2 cellular contexts compared by ENCODE assay signal in genomic region chr12:117499759-117500485, GRCh38.
TF ChIP-seq lines count a peak whose summit lies in the region.

No MANE protein-coding gene starts in this region.

TF ChIP-seq in HEK293, 187 proteins besides CTCF, POLR2A, EP300 and RAD21 (continued from another document):
- TF ChIP-seq PRDM4 (tag by site-specific recombination; IDR thresholded peaks at IDR 0.05) (no peak), ZBTB7A (tag by site-specific recombination; IDR thresholded peaks at IDR 0.05; ENCODE audit: low read depth) (no peak), ZNF292 (tag by site-specific recombination; IDR thresholded peaks at IDR 0.05; ENCODE audit: borderline replicate concordance, low read depth) (no peak), ZBTB8A (tag by site-specific recombination; IDR thresholded peaks at IDR 0.05) (peak; percentile 15; the same call in 1 of the 2 replicates), ZFP37 (tag by site-specific recombination; IDR thresholded peaks at IDR 0.05) (no peak)
- TF ChIP-seq, protein P1, sequence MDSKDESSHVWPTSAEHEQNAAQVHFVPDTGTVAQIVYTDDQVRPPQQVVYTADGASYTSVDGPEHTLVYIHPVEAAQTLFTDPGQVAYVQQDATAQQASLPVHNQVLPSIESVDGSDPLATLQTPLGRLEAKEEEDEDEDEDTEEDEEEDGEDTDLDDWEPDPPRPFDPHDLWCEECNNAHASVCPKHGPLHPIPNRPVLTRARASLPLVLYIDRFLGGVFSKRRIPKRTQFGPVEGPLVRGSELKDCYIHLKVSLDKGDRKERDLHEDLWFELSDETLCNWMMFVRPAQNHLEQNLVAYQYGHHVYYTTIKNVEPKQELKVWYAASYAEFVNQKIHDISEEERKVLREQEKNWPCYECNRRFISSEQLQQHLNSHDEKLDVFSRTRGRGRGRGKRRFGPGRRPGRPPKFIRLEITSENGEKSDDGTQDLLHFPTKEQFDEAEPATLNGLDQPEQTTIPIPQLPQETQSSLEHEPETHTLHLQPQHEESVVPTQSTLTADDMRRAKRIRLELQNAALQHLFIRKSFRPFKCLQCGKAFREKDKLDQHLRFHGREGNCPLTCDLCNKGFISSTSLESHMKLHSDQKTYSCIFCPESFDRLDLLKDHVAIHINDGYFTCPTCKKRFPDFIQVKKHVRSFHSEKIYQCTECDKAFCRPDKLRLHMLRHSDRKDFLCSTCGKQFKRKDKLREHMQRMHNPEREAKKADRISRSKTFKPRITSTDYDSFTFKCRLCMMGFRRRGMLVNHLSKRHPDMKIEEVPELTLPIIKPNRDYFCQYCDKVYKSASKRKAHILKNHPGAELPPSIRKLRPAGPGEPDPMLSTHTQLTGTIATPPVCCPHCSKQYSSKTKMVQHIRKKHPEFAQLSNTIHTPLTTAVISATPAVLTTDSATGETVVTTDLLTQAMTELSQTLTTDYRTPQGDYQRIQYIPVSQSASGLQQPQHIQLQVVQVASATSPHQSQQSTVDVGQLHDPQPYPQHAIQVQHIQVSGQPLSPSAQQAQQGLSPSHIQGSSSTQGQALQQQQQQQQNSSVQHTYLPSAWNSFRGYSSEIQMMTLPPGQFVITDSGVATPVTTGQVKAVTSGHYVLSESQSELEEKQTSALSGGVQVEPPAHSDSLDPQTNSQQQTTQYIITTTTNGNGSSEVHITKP (tag by site-specific recombination; IDR thresholded peaks at IDR 0.05): peak; percentile 58

TF ChIP-seq in WTC11, 78 proteins besides CTCF, POLR2A, EP300 and RAD21 (continued from another document):
- TF ChIP-seq TP53 (CRISPR knock-in tag; IDR thresholded peaks at IDR 0.05) (no peak), CREM (CRISPR knock-in tag; IDR thresholded peaks at IDR 0.05) (no peak), MXD4 (CRISPR knock-in tag; IDR thresholded peaks at IDR 0.05; ENCODE audit: borderline replicate concordance) (no peak), OVOL2 (CRISPR knock-in tag; IDR thresholded peaks at IDR 0.05; ENCODE audit: borderline replicate concordance) (no peak), FOXK1 (CRISPR knock-in tag; IDR thresholded peaks at IDR 0.05) (no peak), ZNF263 (CRISPR knock-in tag; IDR thresholded peaks at IDR 0.05; ENCODE audit: low read depth) (no peak), MYBL2 (CRISPR knock-in tag; IDR thresholded peaks at IDR 0.05) (no peak), SP1 (CRISPR knock-in tag; conservative IDR thresholded peaks at IDR 0.05) (no peak)
- TF ChIP-seq, protein P2, sequence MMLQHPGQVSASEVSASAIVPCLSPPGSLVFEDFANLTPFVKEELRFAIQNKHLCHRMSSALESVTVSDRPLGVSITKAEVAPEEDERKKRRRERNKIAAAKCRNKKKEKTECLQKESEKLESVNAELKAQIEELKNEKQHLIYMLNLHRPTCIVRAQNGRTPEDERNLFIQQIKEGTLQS (CRISPR knock-in tag; conservative IDR thresholded peaks at IDR 0.05): no peak
- TF ChIP-seq, protein P3, sequence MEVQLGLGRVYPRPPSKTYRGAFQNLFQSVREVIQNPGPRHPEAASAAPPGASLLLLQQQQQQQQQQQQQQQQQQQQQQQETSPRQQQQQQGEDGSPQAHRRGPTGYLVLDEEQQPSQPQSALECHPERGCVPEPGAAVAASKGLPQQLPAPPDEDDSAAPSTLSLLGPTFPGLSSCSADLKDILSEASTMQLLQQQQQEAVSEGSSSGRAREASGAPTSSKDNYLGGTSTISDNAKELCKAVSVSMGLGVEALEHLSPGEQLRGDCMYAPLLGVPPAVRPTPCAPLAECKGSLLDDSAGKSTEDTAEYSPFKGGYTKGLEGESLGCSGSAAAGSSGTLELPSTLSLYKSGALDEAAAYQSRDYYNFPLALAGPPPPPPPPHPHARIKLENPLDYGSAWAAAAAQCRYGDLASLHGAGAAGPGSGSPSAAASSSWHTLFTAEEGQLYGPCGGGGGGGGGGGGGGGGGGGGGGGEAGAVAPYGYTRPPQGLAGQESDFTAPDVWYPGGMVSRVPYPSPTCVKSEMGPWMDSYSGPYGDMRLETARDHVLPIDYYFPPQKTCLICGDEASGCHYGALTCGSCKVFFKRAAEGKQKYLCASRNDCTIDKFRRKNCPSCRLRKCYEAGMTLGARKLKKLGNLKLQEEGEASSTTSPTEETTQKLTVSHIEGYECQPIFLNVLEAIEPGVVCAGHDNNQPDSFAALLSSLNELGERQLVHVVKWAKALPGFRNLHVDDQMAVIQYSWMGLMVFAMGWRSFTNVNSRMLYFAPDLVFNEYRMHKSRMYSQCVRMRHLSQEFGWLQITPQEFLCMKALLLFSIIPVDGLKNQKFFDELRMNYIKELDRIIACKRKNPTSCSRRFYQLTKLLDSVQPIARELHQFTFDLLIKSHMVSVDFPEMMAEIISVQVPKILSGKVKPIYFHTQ (CRISPR knock-in tag; IDR thresholded peaks at IDR 0.05): no peak
- TF ChIP-seq, protein P4, sequence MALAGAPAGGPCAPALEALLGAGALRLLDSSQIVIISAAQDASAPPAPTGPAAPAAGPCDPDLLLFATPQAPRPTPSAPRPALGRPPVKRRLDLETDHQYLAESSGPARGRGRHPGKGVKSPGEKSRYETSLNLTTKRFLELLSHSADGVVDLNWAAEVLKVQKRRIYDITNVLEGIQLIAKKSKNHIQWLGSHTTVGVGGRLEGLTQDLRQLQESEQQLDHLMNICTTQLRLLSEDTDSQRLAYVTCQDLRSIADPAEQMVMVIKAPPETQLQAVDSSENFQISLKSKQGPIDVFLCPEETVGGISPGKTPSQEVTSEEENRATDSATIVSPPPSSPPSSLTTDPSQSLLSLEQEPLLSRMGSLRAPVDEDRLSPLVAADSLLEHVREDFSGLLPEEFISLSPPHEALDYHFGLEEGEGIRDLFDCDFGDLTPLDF (CRISPR knock-in tag; IDR thresholded peaks at IDR 0.05): no peak
- TF ChIP-seq, protein P5, sequence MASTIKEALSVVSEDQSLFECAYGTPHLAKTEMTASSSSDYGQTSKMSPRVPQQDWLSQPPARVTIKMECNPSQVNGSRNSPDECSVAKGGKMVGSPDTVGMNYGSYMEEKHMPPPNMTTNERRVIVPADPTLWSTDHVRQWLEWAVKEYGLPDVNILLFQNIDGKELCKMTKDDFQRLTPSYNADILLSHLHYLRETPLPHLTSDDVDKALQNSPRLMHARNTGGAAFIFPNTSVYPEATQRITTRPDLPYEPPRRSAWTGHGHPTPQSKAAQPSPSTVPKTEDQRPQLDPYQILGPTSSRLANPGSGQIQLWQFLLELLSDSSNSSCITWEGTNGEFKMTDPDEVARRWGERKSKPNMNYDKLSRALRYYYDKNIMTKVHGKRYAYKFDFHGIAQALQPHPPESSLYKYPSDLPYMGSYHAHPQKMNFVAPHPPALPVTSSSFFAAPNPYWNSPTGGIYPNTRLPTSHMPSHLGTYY (CRISPR knock-in tag; IDR thresholded peaks at IDR 0.05): no peak
